19 cellular contexts compared by ENCODE assay signal in genomic region chr15:57305009-57305408, GRCh38.
DNase-seq lines count a peak whose midpoint lies in the region; ATAC-seq and TF ChIP-seq lines count a peak whose summit lies in the region.
"Had no signal": no experiment of that assay in that cellular context is flagged by ENCODE, and none has a peak within 500 bp of the region (broad histone marks: within the 10 kb centered on the region; RNA-seq: fewer than 3 reads in every experiment).

No MANE protein-coding gene starts in this region.

- peaks cover 9% of the 10 kb centered on the region for H3K27me3 Mint-ChIP-seq in activated CD4-positive, alpha-beta T cell treated with anti-CD3 and anti-CD28 coated beads, Interleukin-2, amount 10 ng/mL, durations not matched to agents 24 days and 14 days
- peaks cover 4% of the 10 kb centered on the region for H3K27me3 Mint-ChIP-seq in activated CD4-positive, alpha-beta T cell treated with anti-CD3 and anti-CD28 coated beads, Interleukin-2, amount 10 ng/mL, durations not matched to agents 7 days and 5 days

- no peaks in the 10 kb centered on the region for H4K20me1 ChIP-seq in OCI-LY1 (ENCODE audit: insufficient read depth, low read length)
- H4K20me1 ChIP-seq in MM.1S (ENCODE audit: insufficient read depth, low read length) = no peaks in the 10 kb centered on the region
- H4K20me1 ChIP-seq: BLaER1 had no signal

- H3K4me1 ChIP-seq in OCI-LY1 (ENCODE audit: insufficient read depth, low read length, severe bottlenecking) (peaks cover 50% of the 10 kb centered on the region), neuronal stem cell (ENCODE audit: control insufficient read depth in 2 of 2, insufficient read depth in 1 of 2, low read depth in 1 of 2, low read length in 2 of 2) (peaks cover 3 to 4% of the 10 kb centered on the region in 2 donors), MM.1S (ENCODE audit: low read length) (no peaks in the 10 kb centered on the region)

- H2AK5ac ChIP-seq in neuronal stem cell (ENCODE audit: low read depth, low read length) = peak overlapping the region; percentile 72

- no peak overlapping the region for H4K8ac ChIP-seq in neuronal stem cell (ENCODE audit: low read depth, low read length)

- H3K9me3 ChIP-seq in OCI-LY1 (ENCODE audit: low read length) = no peaks in the 10 kb centered on the region
- H3K9me3 ChIP-seq in neuronal stem cell (replicated peaks in 1 of 2; ENCODE audit: control insufficient read depth in 2 of 2, insufficient read depth in 1 of 2, low read depth in 1 of 2, low read length in 2 of 2) = no peaks in the 10 kb centered on the region
- no peaks in the 10 kb centered on the region for H3K9me3 ChIP-seq in MM.1S (replicated peaks; ENCODE audit: insufficient read depth, low read length)
- H3K9me3 ChIP-seq: BLaER1, vagina had no signal

- TF ChIP-seq CTCF in OCI-LY1 (IDR thresholded peaks at IDR 0.05; ENCODE audit: low read length) = no peak
- no peak for TF ChIP-seq CTCF in coronary artery (IDR thresholded peaks at IDR 0.05)
- TF ChIP-seq CTCF in MM.1S (IDR thresholded peaks at IDR 0.05; ENCODE audit: low read length) = no peak

- H2BK12ac ChIP-seq in neuronal stem cell (ENCODE audit: low read length) = no peak overlapping the region

- H3K9ac ChIP-seq in OCI-LY1 (ENCODE audit: low read length) (peak overlapping the region; percentile 4; the same call in 1 of the 2 replicates), neuronal stem cell (ENCODE audit: low read depth, low read length, poor library complexity) (no peak overlapping the region), MM.1S (ENCODE audit: low read length) (no peak overlapping the region)
- H3K9ac ChIP-seq: BLaER1 had no signal

- H3K36me3 Mint-ChIP-seq in activated CD4-positive, alpha-beta T cell treated with anti-CD3 and anti-CD28 coated beads, Interleukin-2, amount 10 ng/mL, durations not matched to agents 24 days and 14 days (ENCODE audit: low read depth) = no peaks in the 10 kb centered on the region
- no peaks in the 10 kb centered on the region for H3K36me3 Mint-ChIP-seq in activated CD4-positive, alpha-beta T cell treated with anti-CD3 and anti-CD28 coated beads, Interleukin-2, amount 10 ng/mL, durations not matched to agents 7 days and 5 days (ENCODE audit: low read depth)

- H3K27ac Mint-ChIP-seq in activated CD4-positive, alpha-beta T cell treated with anti-CD3 and anti-CD28 coated beads, Interleukin-2, amount 10 ng/mL, durations not matched to agents 24 days and 14 days = no peak overlapping the region
- H3K27ac Mint-ChIP-seq in activated CD4-positive, alpha-beta T cell treated with anti-CD3 and anti-CD28 coated beads, Interleukin-2, amount 10 ng/mL, durations not matched to agents 7 days and 5 days = no peak overlapping the region

- H2BK15ac ChIP-seq in neuronal stem cell (ENCODE audit: low read length) = no peak overlapping the region

- H3K4me1 Mint-ChIP-seq in activated CD4-positive, alpha-beta T cell treated with anti-CD3 and anti-CD28 coated beads, Interleukin-2, amount 10 ng/mL, durations not matched to agents 24 days and 14 days = peaks cover 5% of the 10 kb centered on the region
- H3K4me1 Mint-ChIP-seq in activated CD4-positive, alpha-beta T cell treated with anti-CD3 and anti-CD28 coated beads, Interleukin-2, amount 10 ng/mL, durations not matched to agents 7 days and 5 days = peaks cover 3% of the 10 kb centered on the region

- H3K18ac ChIP-seq in neuronal stem cell (ENCODE audit: low read length) = no peak overlapping the region

- H4K91ac ChIP-seq in neuronal stem cell (ENCODE audit: low read depth, low read length, poor library complexity) = no peak overlapping the region

- H3K27me3 ChIP-seq in OCI-LY1 (ENCODE audit: insufficient read depth, low read length) (no peaks in the 10 kb centered on the region), neuronal stem cell (ENCODE audit: control insufficient read depth in 3 of 3, insufficient read depth in 3 of 3, low read depth in 1 of 3, low read length in 3 of 3) (no peaks in the 10 kb centered on the region), MM.1S (replicated peaks; ENCODE audit: insufficient read depth, low read length) (no peaks in the 10 kb centered on the region)
- H3K27me3 ChIP-seq: BLaER1, vagina had no signal

- intact Hi-C loops in activated CD4-positive, alpha-beta T cell treated with anti-CD3 and anti-CD28 coated beads, Interleukin-2, amount 10 ng/mL, durations not matched to agents 24 days and 14 days (cut with micrococcal nuclease) = loop anchor here (5.0 kb wide), 1 partner anchor 813 kb away; no protein-coding TSS in a partner anchor

- H3K9me3 Mint-ChIP-seq in activated CD4-positive, alpha-beta T cell treated with anti-CD3 and anti-CD28 coated beads, Interleukin-2, amount 10 ng/mL, durations not matched to agents 24 days and 14 days = no peaks in the 10 kb centered on the region
- H3K9me3 Mint-ChIP-seq in activated CD4-positive, alpha-beta T cell treated with anti-CD3 and anti-CD28 coated beads, Interleukin-2, amount 10 ng/mL, durations not matched to agents 7 days and 5 days = no peaks in the 10 kb centered on the region

- peak overlapping the region; percentile 48 for H3K27ac ChIP-seq in OCI-LY1 (ENCODE audit: low read depth, low read length, poor library complexity, severe bottlenecking)
- H3K27ac ChIP-seq in coronary artery = no peak overlapping the region
- H3K27ac ChIP-seq in neuronal stem cell (replicated peaks; ENCODE audit: low read length) = no peak overlapping the region
- no peak overlapping the region for H3K27ac ChIP-seq in MM.1S (ENCODE audit: low read length)
- H3K27ac ChIP-seq: BLaER1, vagina had no signal

- H3K9me2 ChIP-seq in OCI-LY1 (ENCODE audit: low read depth, low read length) (no peaks in the 10 kb centered on the region), MM.1S (replicated peaks; ENCODE audit: insufficient read depth, low read length) (no peaks in the 10 kb centered on the region)

- H2AFZ ChIP-seq in OCI-LY1 (ENCODE audit: low read length) (no peak overlapping the region), neuronal stem cell (ENCODE audit: low read length) (no peak overlapping the region), MM.1S (ENCODE audit: low read length) (no peak overlapping the region)

- no peak overlapping the region for H2BK120ac ChIP-seq in neuronal stem cell (ENCODE audit: low read depth, low read length)

- H3F3A ChIP-seq in OCI-LY1 (ENCODE audit: insufficient read depth, low read length) = no peaks in the 10 kb centered on the region
- no peaks in the 10 kb centered on the region for H3F3A ChIP-seq in MM.1S (ENCODE audit: insufficient read depth, low read length)

- H3K4me2 ChIP-seq in OCI-LY1 (ENCODE audit: low read length) (peak overlapping the region; percentile 77), neuronal stem cell (ENCODE audit: insufficient read depth, low read length, poor library complexity, severe bottlenecking) (no peak overlapping the region), MM.1S (ENCODE audit: low read depth, low read length) (no peak overlapping the region)

- H3K4ac ChIP-seq in neuronal stem cell (ENCODE audit: low read length) = no peak overlapping the region

- no peak overlapping the region for H3K23ac ChIP-seq in neuronal stem cell (ENCODE audit: low read depth, low read length, poor library complexity)

- DNase-seq in activated CD4-positive, alpha-beta T cell treated with anti-CD3 and anti-CD28 coated beads, Interleukin-2, amount 10 ng/mL, durations not matched to agents 24 days and 14 days = no peak
- no peak for DNase-seq in activated CD4-positive, alpha-beta T cell treated with anti-CD3 and anti-CD28 coated beads, Interleukin-2, amount 10 ng/mL, durations not matched to agents 7 days and 5 days
- peak; percentile 28 for DNase-seq in coronary artery (ENCODE audit: low spot score)
- DNase-seq in neuronal stem cell (ENCODE audit: low spot score) = no peak
- no peak for DNase-seq in dedifferentiated amniotic fluid mesenchymal stem cell (ENCODE audit: extremely low spot score)
- DNase-seq in MM.1S = no peak
- DNase-seq: activated CD4-positive, alpha-beta T cell treated with anti-CD3 and anti-CD28 coated beads, Interleukin-2, amount 50 U/mL, for 4 hours; activated gamma-delta T cell treated with Interleukin-2 at 50 U/mL for 16 hours; GOT3; head of caudate nucleus; NCI-H1436 treated with DMSO at 0.1 percent for 48 hours; PC-3; SIG-M5 had no signal

- CTCF ChIA-PET in activated CD4-positive, alpha-beta T cell treated with anti-CD3 and anti-CD28 coated beads, Interleukin-2, amount 10 ng/mL, durations not matched to agents 7 days and 5 days (lab: Charles Lee) = interaction anchor here (0.6 to 2.8 kb wide), 2 partner anchors 8 to 15 kb away, joined by 3 to 10 read pairs; no protein-coding TSS in a partner anchor

- POLR2A ChIA-PET in activated CD4-positive, alpha-beta T cell treated with anti-CD3 and anti-CD28 coated beads, Interleukin-2, amount 10 ng/mL, durations not matched to agents 7 days and 5 days (lab: Charles Lee) = no interaction called here

- ATAC-seq in GM21576 (IDR thresholded peaks at IDR 0.05; ENCODE audit: unreplicated experiment) = no peak
- ATAC-seq: HepG2, left lobe of liver, PC-3 had no signal

- no CpG with 5 or more reads among the region's 4 CpGs for WGBS in neuronal stem cell (ENCODE audit: extremely low coverage in 2 of 2, insufficient read length in 2 of 2, insufficient replicate concordance in 1 of 2), 2 donors

- peaks cover 49% of the 10 kb centered on the region for H3K79me2 ChIP-seq in OCI-LY1 (ENCODE audit: insufficient read depth, low read length)
- no peaks in the 10 kb centered on the region for H3K79me2 ChIP-seq in MM.1S (ENCODE audit: low read length)

- no peak overlapping the region for H3K14ac ChIP-seq in neuronal stem cell (ENCODE audit: low read length)

- H3K4me3 ChIP-seq in OCI-LY1 (ENCODE audit: low read depth, low read length, poor library complexity, severe bottlenecking) (peak overlapping the region; percentile 86), coronary artery (no peak overlapping the region), neuronal stem cell (ENCODE audit: low read length in 2 of 2) (no peak overlapping the region), MM.1S (ENCODE audit: low read length) (no peak overlapping the region)
- H3K4me3 ChIP-seq: BLaER1 had no signal

- no peaks in the 10 kb centered on the region for H3K79me1 ChIP-seq in neuronal stem cell (ENCODE audit: low read depth, low read length)

- peaks cover 54% of the 10 kb centered on the region for H3K36me3 ChIP-seq in OCI-LY1 (ENCODE audit: insufficient read depth, low read length)
- H3K36me3 ChIP-seq in neuronal stem cell (replicated peaks in 1 of 2; ENCODE audit: control insufficient read depth in 2 of 2, insufficient read depth in 2 of 2, low read length in 2 of 2) = no peaks in the 10 kb centered on the region
- H3K36me3 ChIP-seq in MM.1S (replicated peaks; ENCODE audit: insufficient read depth, low read length) = no peaks in the 10 kb centered on the region
- H3K36me3 ChIP-seq: BLaER1, vagina had no signal

- H3K4me3 Mint-ChIP-seq in activated CD4-positive, alpha-beta T cell treated with anti-CD3 and anti-CD28 coated beads, Interleukin-2, amount 10 ng/mL, durations not matched to agents 24 days and 14 days = peak overlapping the region; percentile 37
- H3K4me3 Mint-ChIP-seq in activated CD4-positive, alpha-beta T cell treated with anti-CD3 and anti-CD28 coated beads, Interleukin-2, amount 10 ng/mL, durations not matched to agents 7 days and 5 days = no peak overlapping the region

- no peak overlapping the region for H2BK5ac ChIP-seq in neuronal stem cell (ENCODE audit: low read length)
